Comparison of ENCODE assay signal across 16 cellular contexts in the genomic region with DNA sequence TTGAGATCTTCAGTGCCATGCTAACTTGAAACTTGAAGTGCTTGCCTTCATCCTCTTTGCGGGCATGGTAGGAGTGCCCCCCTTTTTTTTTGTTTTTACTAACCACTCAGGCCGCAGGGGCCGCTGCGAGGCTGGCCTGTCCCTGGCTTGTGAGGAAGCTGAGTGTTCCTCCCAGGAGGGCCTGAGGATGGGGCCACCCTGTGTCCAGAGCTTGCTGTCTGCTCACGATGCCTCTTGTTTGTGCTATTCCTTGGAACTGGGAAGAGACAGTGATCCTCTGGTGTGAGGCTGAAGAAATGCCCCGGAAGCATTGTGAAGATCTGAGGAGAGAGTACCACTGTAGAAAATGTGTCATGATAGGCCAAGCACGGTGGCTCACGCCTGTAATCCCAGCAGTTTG. TPM values are rescaled to one million over a fixed set of nuclear protein-coding genes. Genes with fewer than 3 reads are reported as not detected.
DNase-seq lines count a peak whose midpoint lies in the region; ATAC-seq and TF ChIP-seq lines count a peak whose summit lies in the region.
"Had no signal": no experiment of that assay in that cellular context is flagged by ENCODE, and none has a peak within 500 bp of the region (broad histone marks: within the 10 kb centered on the region; RNA-seq: fewer than 3 reads in every experiment).

No MANE protein-coding gene starts in this region.

- H3K4me1 Mint-ChIP-seq in activated T-cell treated with anti-CD3 and anti-CD28 coated beads, Interleukin-2, amount 50 U/mL, for 4 hours (ENCODE audit: low read depth): peaks cover 41% of the 10 kb centered on the region
- H3K4me1 Mint-ChIP-seq in IgD-negative memory B cell: peaks cover 21 to 28% (median 27%) of the 10 kb centered on the region in 3 donors
- H3K4me1 Mint-ChIP-seq in dendritic cell treated with granulocyte-macrophage colony-stimulating factor and Interleukin-4, amounts not matched to agents 40 ng/mL and 50 ng/mL, for 4 days (ENCODE audit: low read depth): peaks cover 66% of the 10 kb centered on the region

- no peak for DNase-seq in activated T-cell treated with anti-CD3 and anti-CD28 coated beads, Interleukin-2, amount 50 U/mL, for 4 hours
- DNase-seq in activated T-cell treated with anti-CD3 and anti-CD28 coated beads, Interleukin-2, amount 50 U/mL, for 1 hour: no peak
- no peak for DNase-seq in NCI-H748 treated with DMSO at 0.1 percent for 48 hours (lab: John Stamatoyannopoulos, UW)
- no peak for DNase-seq in omental fat pad (ENCODE audit: low spot score)
- DNase-seq in UCSD-AML1 (lab: John Stamatoyannopoulos, UW; ENCODE audit: unreplicated experiment): no peak
- DNase-seq: activated CD8-positive, alpha-beta memory T cell treated with anti-CD3 and anti-CD28 coated beads, Interleukin-2, amount 50 U/mL, for 4 hours; amygdala; cortex of kidney; esophagus squamous epithelium; NCI-H2171; NK-92 treated with Interleukin-12 subunit alpha and Interleukin-12 subunit beta, amount 100 ng/mL, for 24 hours had no signal

- peaks cover 44 to 48% of the 10 kb centered on the region in 2 experiments for H3K4me1 ChIP-seq in neutrophil (ENCODE audit: control insufficient read depth in 1 of 2, insufficient read depth in 1 of 2, low read depth in 1 of 2, low read length in 1 of 2)

- peak overlapping the region; percentile 9 for H3K4me3 Mint-ChIP-seq in activated T-cell treated with anti-CD3 and anti-CD28 coated beads, Interleukin-2, amount 50 U/mL, for 4 hours
- peak overlapping the region in 3 of 4 donors; percentile 83 to 97 (median 96) for H3K4me3 Mint-ChIP-seq in IgD-negative memory B cell
- peak overlapping the region; percentile 89 for H3K4me3 Mint-ChIP-seq in dendritic cell treated with granulocyte-macrophage colony-stimulating factor and Interleukin-4, amounts not matched to agents 40 ng/mL and 50 ng/mL, for 4 days

- H3K27ac ChIP-seq in neutrophil: peak overlapping the region; percentile 92
- H3K27ac ChIP-seq: hepatocyte had no signal

- peak overlapping the region in 2 of 3 donors; percentile 59 to 85 for H3K27ac Mint-ChIP-seq in IgD-negative memory B cell
- H3K27ac Mint-ChIP-seq in dendritic cell treated with granulocyte-macrophage colony-stimulating factor and Interleukin-4, amounts not matched to agents 40 ng/mL and 50 ng/mL, for 4 days: peak overlapping the region; percentile 91

- ATAC-seq in activated T-cell treated with anti-CD3 and anti-CD28 coated beads, Interleukin-2, amount 50 U/mL, for 4 hours: no peak
- no peak for ATAC-seq in omental fat pad (ENCODE audit: low FRiP score)
- ATAC-seq: SK-N-SH treated with all-trans-retinoic acid at 6 μM for 48 hours had no signal

- TF ChIP-seq CTCF in neutrophil (IDR thresholded peaks at IDR 0.05): no peak
- TF ChIP-seq CTCF in omental fat pad (IDR thresholded peaks at IDR 0.05): no peak

- H3K27me3 ChIP-seq in neutrophil: peaks cover 4% of the 10 kb centered on the region

- peak overlapping the region; percentile 90 to 98 for H3K4me3 ChIP-seq in neutrophil (ENCODE audit: low read depth in 1 of 2, low read length in 1 of 2)
- H3K4me3 ChIP-seq: esophagus squamous epithelium, hepatocyte had no signal

- H3K36me3 ChIP-seq in neutrophil: peaks cover 28% of the 10 kb centered on the region

- H3K27me3 Mint-ChIP-seq in activated T-cell treated with anti-CD3 and anti-CD28 coated beads, Interleukin-2, amount 50 U/mL, for 4 hours (ENCODE audit: low read depth): no peaks in the 10 kb centered on the region
- H3K27me3 Mint-ChIP-seq in IgD-negative memory B cell: no peaks in the 10 kb centered on the region
- H3K27me3 Mint-ChIP-seq in dendritic cell treated with granulocyte-macrophage colony-stimulating factor and Interleukin-4, amounts not matched to agents 40 ng/mL and 50 ng/mL, for 4 days: peaks cover 11% of the 10 kb centered on the region

- no peaks in the 10 kb centered on the region for H3K9me3 ChIP-seq in neutrophil
- H3K9me3 ChIP-seq: esophagus squamous epithelium had no signal

- no peaks in the 10 kb centered on the region for H3K9me3 Mint-ChIP-seq in activated T-cell treated with anti-CD3 and anti-CD28 coated beads, Interleukin-2, amount 50 U/mL, for 4 hours
- no peaks in the 10 kb centered on the region for H3K9me3 Mint-ChIP-seq in IgD-negative memory B cell
- H3K9me3 Mint-ChIP-seq in dendritic cell treated with granulocyte-macrophage colony-stimulating factor and Interleukin-4, amounts not matched to agents 40 ng/mL and 50 ng/mL, for 4 days: no peaks in the 10 kb centered on the region

- peaks cover 3% of the 10 kb centered on the region for H3K36me3 Mint-ChIP-seq in activated T-cell treated with anti-CD3 and anti-CD28 coated beads, Interleukin-2, amount 50 U/mL, for 4 hours (ENCODE audit: insufficient read depth)
- H3K36me3 Mint-ChIP-seq in IgD-negative memory B cell: no peaks in the 10 kb centered on the region
- H3K36me3 Mint-ChIP-seq in dendritic cell treated with granulocyte-macrophage colony-stimulating factor and Interleukin-4, amounts not matched to agents 40 ng/mL and 50 ng/mL, for 4 days (ENCODE audit: low read depth): peaks cover 63% of the 10 kb centered on the region

- intact Hi-C loops in dendritic cell treated with granulocyte-macrophage colony-stimulating factor and Interleukin-4, amounts not matched to agents 40 ng/mL and 50 ng/mL, for 4 days (cut with micrococcal nuclease): no loop called here

RNA-seq across cellular contexts. Expression of gene TANGO2, which starts 2.3 kb away (rescaled TPM):
- 10 to 100 TPM; 23.1 to 26.8 (median 25.3) TPM for total RNA-seq in activated T-cell treated with anti-CD3 and anti-CD28 coated beads, Interleukin-2, amount 50 U/mL, for 4 hours
- 44.5 TPM for polyA plus RNA-seq in IgD-negative memory B cell
- total RNA-seq in omental fat pad: 10 to 100 TPM; 35.3 to 48.4 (median 37.9) TPM

RNA-seq across cellular contexts. Expression of gene ARVCF, which starts 6.6 kb away (rescaled TPM):
- total RNA-seq in activated T-cell treated with anti-CD3 and anti-CD28 coated beads, Interleukin-2, amount 50 U/mL, for 4 hours: 1 to 10 TPM; 2.3 to 3.6 (median 2.8) TPM
- 0.16 TPM for polyA plus RNA-seq in IgD-negative memory B cell
- total RNA-seq in omental fat pad: 10 to 100 TPM in 2 of 4 donors, 1 to 10 TPM in 2; 6.5 to 20.0 (median 9.3) TPM

RNA-seq across cellular contexts. Expression of gene DGCR8, which starts 56.8 kb away (rescaled TPM):
- total RNA-seq in activated T-cell treated with anti-CD3 and anti-CD28 coated beads, Interleukin-2, amount 50 U/mL, for 4 hours: 10 to 100 TPM; 56.2 to 65.3 (median 60.9) TPM
- 4.8 TPM for polyA plus RNA-seq in IgD-negative memory B cell
- 10 to 100 TPM; 16.9 to 33.5 (median 24.1) TPM for total RNA-seq in omental fat pad

Comparison
In these comparisons a context has a peak if more than half of its experiments do, and no peak if none do; other contexts are left out.
1. H3K4me3 Mint-ChIP-seq: peak in every context shown above with its lines; median percentile 96 in IgD-negative memory B cell; 89 in dendritic cell treated with granulocyte-macrophage colony-stimulating factor and Interleukin-4, amounts not matched to agents 40 ng/mL and 50 ng/mL, for 4 days; 9 in activated T-cell treated with anti-CD3 and anti-CD28 coated beads, Interleukin-2, amount 50 U/mL, for 4 hours.